8 cellular contexts compared by ENCODE assay signal in genomic region chr9:110152704-110153374, GRCh38. TPM values are rescaled to one million over a fixed set of nuclear protein-coding genes. Genes with fewer than 3 reads are reported as not detected.
DNase-seq lines count a peak whose midpoint lies in the region; ATAC-seq, FAIRE-seq and TF ChIP-seq lines count a peak whose summit lies in the region.

No MANE protein-coding gene starts in this region.

- no peak for ATAC-seq in stimulated activated naive CD8-positive, alpha-beta T cell treated with anti-CD3 and anti-CD28 coated beads, Interleukin-15, amount 100 ng/mL, for 72 hours
- ATAC-seq in stimulated activated naive CD8-positive, alpha-beta T cell treated with anti-CD3 and anti-CD28 coated beads, Interleukin-15, Interleukin-2, amounts not matched to agents 100 U/mL and 50 U/mL, for 24 hours: no peak
- ATAC-seq in GM19324 (IDR thresholded peaks at IDR 0.05; ENCODE audit: low FRiP score, unreplicated experiment): no peak

- H3K9me3 ChIP-seq in esophagus squamous epithelium: no peaks in the 10 kb centered on the region

- peaks cover 8 to 11% of the 10 kb centered on the region in 2 donors for H3K9me3 Mint-ChIP-seq in stimulated activated naive CD8-positive, alpha-beta T cell treated with anti-CD3 and anti-CD28 coated beads, Interleukin-15, amount 100 ng/mL, for 72 hours
- H3K9me3 Mint-ChIP-seq in osteocyte (ENCODE audit: unreplicated experiment): no peaks in the 10 kb centered on the region

- H3K4me3 ChIP-seq in esophagus squamous epithelium: no peak overlapping the region

- no peak overlapping the region for H3K4me3 Mint-ChIP-seq in stimulated activated naive CD8-positive, alpha-beta T cell treated with anti-CD3 and anti-CD28 coated beads, Interleukin-15, amount 100 ng/mL, for 72 hours
- no peak overlapping the region for H3K4me3 Mint-ChIP-seq in osteocyte (ENCODE audit: unreplicated experiment)

- 11 to 64% methylated on average over 2 to 3 of the region's 3 CpGs for WGBS in esophagus squamous epithelium, 2 donors

- TF ChIP-seq POLR2A in esophagus squamous epithelium (IDR thresholded peaks at IDR 0.05): no peak

- TF ChIP-seq CTCF in esophagus squamous epithelium (IDR thresholded peaks at IDR 0.05) (peak; percentile 38 to 70 (median 66)), osteocyte (IDR thresholded peaks at IDR 0.05) (peak; percentile 85)

- H3K4me1 Mint-ChIP-seq in stimulated activated naive CD8-positive, alpha-beta T cell treated with anti-CD3 and anti-CD28 coated beads, Interleukin-15, amount 100 ng/mL, for 72 hours: peaks cover 38% of the 10 kb centered on the region
- peaks cover 77% of the 10 kb centered on the region for H3K4me1 Mint-ChIP-seq in osteocyte (ENCODE audit: unreplicated experiment)

- H3K27ac ChIP-seq in esophagus squamous epithelium: peak overlapping the region in 2 of 4 donors; percentile 2 to 7

- no peaks in the 10 kb centered on the region for H3K36me3 ChIP-seq in esophagus squamous epithelium

- H3K4me1 ChIP-seq in esophagus squamous epithelium: peaks cover 0 to 62% (median 20%) of the 10 kb centered on the region in 3 donors

- H3K36me3 Mint-ChIP-seq in osteocyte (ENCODE audit: unreplicated experiment): peaks cover 9% of the 10 kb centered on the region

- H3K27ac Mint-ChIP-seq in stimulated activated naive CD8-positive, alpha-beta T cell treated with anti-CD3 and anti-CD28 coated beads, Interleukin-15, amount 100 ng/mL, for 72 hours: no peak overlapping the region
- H3K27ac Mint-ChIP-seq in osteocyte (ENCODE audit: unreplicated experiment): peak overlapping the region; percentile 38

- peaks cover 15% of the 10 kb centered on the region for H3K27me3 Mint-ChIP-seq in stimulated activated naive CD8-positive, alpha-beta T cell treated with anti-CD3 and anti-CD28 coated beads, Interleukin-15, amount 100 ng/mL, for 72 hours
- H3K27me3 Mint-ChIP-seq in osteocyte (ENCODE audit: unreplicated experiment): no peaks in the 10 kb centered on the region

- no peak for FAIRE-seq in frontal cortex (lab: Jason Lieb, UNC)

- peak; percentile 11 to 29 for DNase-seq in stimulated activated naive CD8-positive, alpha-beta T cell treated with anti-CD3 and anti-CD28 coated beads, Interleukin-15, amount 100 ng/mL, for 72 hours
- DNase-seq in stimulated activated naive CD8-positive, alpha-beta T cell treated with anti-CD3 and anti-CD28 coated beads, Interleukin-15, Interleukin-2, amounts not matched to agents 100 U/mL and 50 U/mL, for 24 hours: no peak
- DNase-seq in M059J (ENCODE audit: low read depth) (peak; percentile 56), SHP77 treated with DMSO at 0.1 percent for 48 hours (lab: John Stamatoyannopoulos, UW) (peak; percentile 3), esophagus squamous epithelium (lab: John Stamatoyannopoulos, UW) (no peak), osteocyte (ENCODE audit: extremely low spot score, unreplicated experiment) (no peak), frontal cortex (ENCODE audit: low spot score in 2 of 2) (no peak)

- H3K27me3 ChIP-seq in esophagus squamous epithelium: no peaks in the 10 kb centered on the region

- intact Hi-C loops in esophagus squamous epithelium (cut with DNase I): loop anchor here (5.0 kb wide), 1 partner anchor 251 kb away; no protein-coding TSS in a partner anchor

RNA-seq across cellular contexts. Expression of gene C9orf152, which starts 55.1 kb away (rescaled TPM):
- not detected in 2 replicates for total RNA-seq in M059J (2014; rRNA removed; shearing (Covaris generic))
- total RNA-seq in esophagus squamous epithelium (1 to 10 TPM in 1 of 4 donors, under 1 TPM in 3; 0.41 to 3.4 (median 0.81) TPM), osteocyte (not detected in 2 replicates), frontal cortex (not detected)

Comparison
In these comparisons a context has a peak if more than half of its experiments do, and no peak if none do; other contexts are left out.
1. DNase-seq: peak in stimulated activated naive CD8-positive, alpha-beta T cell treated with anti-CD3 and anti-CD28 coated beads, Interleukin-15, amount 100 ng/mL, for 72 hours (2 of 2), M059J (single experiment) and SHP77 treated with DMSO at 0.1 percent for 48 hours (single experiment); none in stimulated activated naive CD8-positive, alpha-beta T cell treated with anti-CD3 and anti-CD28 coated beads, Interleukin-15, Interleukin-2, amounts not matched to agents 100 U/mL and 50 U/mL, for 24 hours (single experiment), esophagus squamous epithelium (single experiment), osteocyte (single experiment) and frontal cortex (0 of 2).